ENCODE assay signal across 1 cellular context in the genomic region with DNA sequence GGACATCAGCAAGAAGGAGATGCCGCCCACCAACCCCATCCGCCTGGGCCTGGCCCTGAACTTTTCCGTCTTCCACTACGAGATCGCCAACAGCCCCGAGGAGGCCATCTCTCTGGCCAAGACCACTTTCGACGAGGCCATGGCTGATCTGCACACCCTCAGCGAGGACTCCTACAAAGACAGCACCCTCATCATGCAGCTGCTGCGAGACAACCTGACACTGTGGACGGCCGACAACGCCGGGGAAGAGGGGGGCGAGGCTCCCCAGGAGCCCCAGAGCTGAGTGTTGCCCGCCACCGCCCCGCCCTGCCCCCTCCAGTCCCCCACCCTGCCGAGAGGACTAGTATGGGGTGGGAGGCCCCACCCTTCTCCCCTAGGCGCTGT.
TF ChIP-seq lines count a peak whose summit lies in the region.

No MANE protein-coding gene starts in this region.

TF ChIP-seq in GM23338, 12 proteins besides CTCF, POLR2A, EP300 and RAD21 (continued from another document):
- TF ChIP-seq ZNF462 (CRISPR knock-in tag; IDR thresholded peaks at IDR 0.05) (no peak), ZNF114 (CRISPR knock-in tag; IDR thresholded peaks at IDR 0.05) (no peak), EZH2phosphoT487 (IDR thresholded peaks at IDR 0.05; ENCODE audit: unreplicated experiment) (no peak), POLR2AphosphoS5 (IDR thresholded peaks at IDR 0.05; ENCODE audit: low read depth) (no peak)
- TF ChIP-seq, protein P1, sequence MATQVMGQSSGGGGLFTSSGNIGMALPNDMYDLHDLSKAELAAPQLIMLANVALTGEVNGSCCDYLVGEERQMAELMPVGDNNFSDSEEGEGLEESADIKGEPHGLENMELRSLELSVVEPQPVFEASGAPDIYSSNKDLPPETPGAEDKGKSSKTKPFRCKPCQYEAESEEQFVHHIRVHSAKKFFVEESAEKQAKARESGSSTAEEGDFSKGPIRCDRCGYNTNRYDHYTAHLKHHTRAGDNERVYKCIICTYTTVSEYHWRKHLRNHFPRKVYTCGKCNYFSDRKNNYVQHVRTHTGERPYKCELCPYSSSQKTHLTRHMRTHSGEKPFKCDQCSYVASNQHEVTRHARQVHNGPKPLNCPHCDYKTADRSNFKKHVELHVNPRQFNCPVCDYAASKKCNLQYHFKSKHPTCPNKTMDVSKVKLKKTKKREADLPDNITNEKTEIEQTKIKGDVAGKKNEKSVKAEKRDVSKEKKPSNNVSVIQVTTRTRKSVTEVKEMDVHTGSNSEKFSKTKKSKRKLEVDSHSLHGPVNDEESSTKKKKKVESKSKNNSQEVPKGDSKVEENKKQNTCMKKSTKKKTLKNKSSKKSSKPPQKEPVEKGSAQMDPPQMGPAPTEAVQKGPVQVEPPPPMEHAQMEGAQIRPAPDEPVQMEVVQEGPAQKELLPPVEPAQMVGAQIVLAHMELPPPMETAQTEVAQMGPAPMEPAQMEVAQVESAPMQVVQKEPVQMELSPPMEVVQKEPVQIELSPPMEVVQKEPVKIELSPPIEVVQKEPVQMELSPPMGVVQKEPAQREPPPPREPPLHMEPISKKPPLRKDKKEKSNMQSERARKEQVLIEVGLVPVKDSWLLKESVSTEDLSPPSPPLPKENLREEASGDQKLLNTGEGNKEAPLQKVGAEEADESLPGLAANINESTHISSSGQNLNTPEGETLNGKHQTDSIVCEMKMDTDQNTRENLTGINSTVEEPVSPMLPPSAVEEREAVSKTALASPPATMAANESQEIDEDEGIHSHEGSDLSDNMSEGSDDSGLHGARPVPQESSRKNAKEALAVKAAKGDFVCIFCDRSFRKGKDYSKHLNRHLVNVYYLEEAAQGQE (IDR thresholded peaks at IDR 0.05; ENCODE audit: unreplicated experiment): no peak
